Comparison of ENCODE assay signal across 15 cellular contexts in the genomic region with DNA sequence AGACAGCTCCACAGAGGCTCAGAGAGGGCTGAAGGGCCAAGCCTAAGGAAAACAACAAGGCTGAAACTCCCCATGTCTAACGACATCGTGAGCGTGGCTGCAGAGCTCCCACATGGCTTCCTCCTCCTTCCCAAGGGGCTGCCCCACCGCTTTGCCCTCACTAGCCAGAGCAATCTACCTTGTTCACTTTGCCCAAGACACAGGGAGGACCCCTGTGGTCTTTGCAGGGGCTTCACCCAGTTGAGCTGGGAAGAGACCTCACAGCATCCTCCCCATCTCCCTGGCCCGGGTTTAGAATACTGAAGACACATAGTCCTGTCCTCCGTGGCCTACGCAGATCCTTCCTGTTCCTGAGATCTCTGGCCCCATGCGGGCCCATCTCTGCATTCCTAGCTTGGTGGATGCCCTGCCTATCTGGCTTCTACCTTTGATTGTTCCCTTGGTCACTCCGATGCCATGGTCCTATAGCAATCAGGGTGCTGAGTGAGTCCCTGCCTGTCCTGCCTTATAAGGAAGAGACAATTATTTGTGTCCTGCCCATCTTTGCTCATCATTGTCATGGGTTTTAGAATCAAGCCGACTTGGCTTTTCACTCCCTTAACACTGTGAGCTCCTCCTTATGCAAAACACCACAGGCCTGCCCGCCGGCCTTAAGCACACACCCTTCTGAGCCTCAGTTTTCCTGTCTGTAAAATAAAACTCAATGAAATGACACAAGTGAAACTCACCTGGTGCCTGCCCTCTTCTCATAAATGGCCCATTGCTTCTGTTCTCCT.
A peak's percentile ranks its signal among the peaks of the same experiment; 100 is the strongest.
DNase-seq lines count a peak whose midpoint lies in the region; FAIRE-seq and TF ChIP-seq lines count a peak whose summit lies in the region.
"Had no signal": no experiment of that assay in that cellular context is flagged by ENCODE, and none has a peak within 500 bp of the region (broad histone marks: within the 10 kb centered on the region; RNA-seq: fewer than 3 reads in every experiment).

No MANE protein-coding gene starts in this region.

- H2BK12ac ChIP-seq in H1 (ENCODE audit: low read depth, low read length): peak overlapping the region; percentile 39; the same call in 1 of the 2 replicates

- H2BK15ac ChIP-seq in H1 (ENCODE audit: low read length): no peak overlapping the region

- H3K4me1 Mint-ChIP-seq in activated naive CD4-positive, alpha-beta T cell treated with anti-CD3 and anti-CD28 coated beads, Interleukin-2, amount 50 U/mL, for 24 hours: no peaks in the 10 kb centered on the region
- H3K4me1 Mint-ChIP-seq in activated naive CD4-positive, alpha-beta T cell treated with anti-CD3 and anti-CD28 coated beads, Interleukin-2, amount 10 ng/mL, durations not matched to agents 7 days and 5 days: no peaks in the 10 kb centered on the region

- no peak for DNase-seq in activated naive CD4-positive, alpha-beta T cell treated with anti-CD3 and anti-CD28 coated beads, Interleukin-2, amount 10 ng/mL, durations not matched to agents 7 days and 5 days
- DNase-seq in OCI-LY7 (ENCODE audit: low spot score) (peak; percentile 55), H1 (ENCODE audit: low read depth in 1 of 2, low spot score in 2 of 2) (no peak), posterior vena cava (ENCODE audit: low spot score) (peak; percentile 53), DMS114 treated with DMSO at 0.1 percent for 48 hours (lab: John Stamatoyannopoulos, UW; ENCODE audit: unreplicated experiment) (no peak)
- no peak for DNase-seq in effector CD8-positive, alpha-beta T cell (lab: John Stamatoyannopoulos, UW)
- no peak for DNase-seq in activated CD8-positive, alpha-beta memory T cell treated with anti-CD3 and anti-CD28 coated beads, Interleukin-2, amount 50 U/mL, for 48 hours
- DNase-seq: 8988T, DMS 273 treated with DMSO at 0.1 percent for 48 hours, NCI-H1417 treated with DMSO at 0.1 percent for 48 hours, NCI-H2029 treated with DMSO at 0.1 percent for 48 hours, NCI-H2171 treated with DMSO at 0.1 percent for 48 hours, NCI-H446 treated with DMSO at 0.1 percent for 48 hours had no signal

- peaks cover 0 to 2% (median 0%) of the 10 kb centered on the region in 4 experiments; a peak in 1 of 7 replicates for H3K27me3 ChIP-seq in H1 (replicated peaks in 1 of 4; ENCODE audit: control insufficient read depth in 3 of 4, extremely low read depth in 1 of 4, insufficient read depth in 3 of 4, low read length in 3 of 4)

- H3K27ac ChIP-seq in OCI-LY7 (ENCODE audit: low read depth, low read length, poor library complexity, severe bottlenecking): no peak overlapping the region
- no peak overlapping the region for H3K27ac ChIP-seq in H1 (ENCODE audit: low read depth, low read length)

- intact Hi-C loops in OCI-LY7 (cut with micrococcal nuclease; ENCODE audit: unreplicated experiment): loop anchor here (2.0 kb wide), 1 partner anchor 73 kb away; no protein-coding TSS in a partner anchor
- intact Hi-C loops in posterior vena cava (cut with DNase I): loop anchor here in 1 of 2 donors (5.0 kb wide), 1 partner anchor 352 kb away; no protein-coding TSS in a partner anchor

- no TSS peak for BruUV-seq in OCI-LY7 (replicated peaks; lab: Mats Ljungman, UMichigan)

- TF ChIP-seq CTCF in OCI-LY7 (conservative IDR thresholded peaks at IDR 0.05; ENCODE audit: low read length) (no peak), H1 (IDR thresholded peaks at IDR 0.05; ENCODE audit: control extremely low read depth in 1 of 3, insufficient read depth in 1 of 3, low read depth in 1 of 3, low read length in 3 of 3) (no peak)

- H3K4me1 ChIP-seq in OCI-LY7 (ENCODE audit: insufficient read depth, low read length, poor library complexity, severe bottlenecking): peaks cover 18% of the 10 kb centered on the region
- peaks cover 0 to 9% (median 0%) of the 10 kb centered on the region in 4 experiments; a peak in 3 of 7 replicates for H3K4me1 ChIP-seq in H1 (replicated peaks in 1 of 4; ENCODE audit: control insufficient read depth in 3 of 4, insufficient read depth in 4 of 4, low read length in 3 of 4)
- H3K4me1 ChIP-seq: HAP-1 had no signal

- H3K9me3 Mint-ChIP-seq in activated naive CD4-positive, alpha-beta T cell treated with anti-CD3 and anti-CD28 coated beads, Interleukin-2, amount 50 U/mL, for 24 hours: no peaks in the 10 kb centered on the region
- no peaks in the 10 kb centered on the region for H3K9me3 Mint-ChIP-seq in activated naive CD4-positive, alpha-beta T cell treated with anti-CD3 and anti-CD28 coated beads, Interleukin-2, amount 10 ng/mL, durations not matched to agents 7 days and 5 days

- H4K91ac ChIP-seq in H1 (replicated peaks; ENCODE audit: insufficient read length, low read length): no peak overlapping the region

- peak overlapping the region; percentile 54 for H3K4me2 ChIP-seq in OCI-LY7 (ENCODE audit: low read length)
- H3K4me2 ChIP-seq in H1 (ENCODE audit: insufficient read depth in 1 of 2, low read depth in 2 of 2, low read length in 2 of 2): no peak overlapping the region

- TF ChIP-seq POLR2A in H1 (IDR thresholded peaks at IDR 0.05; ENCODE audit: control extremely low read depth in 1 of 2, low read depth in 2 of 2, low read length in 2 of 2): no peak

- H3K27ac Mint-ChIP-seq in activated naive CD4-positive, alpha-beta T cell treated with anti-CD3 and anti-CD28 coated beads, Interleukin-2, amount 50 U/mL, for 24 hours: peak overlapping the region; percentile 72
- no peak overlapping the region for H3K27ac Mint-ChIP-seq in activated naive CD4-positive, alpha-beta T cell treated with anti-CD3 and anti-CD28 coated beads, Interleukin-2, amount 10 ng/mL, durations not matched to agents 7 days and 5 days

- no peak overlapping the region for H4K5ac ChIP-seq in H1 (ENCODE audit: insufficient read length, low read depth, low read length)

- no peak overlapping the region for H4K8ac ChIP-seq in H1 (ENCODE audit: extremely low read depth, insufficient read depth, low read length)

- H3K9me3 ChIP-seq in OCI-LY7 (ENCODE audit: low read length) (no peaks in the 10 kb centered on the region), H1 (ENCODE audit: insufficient read depth in 2 of 2, low read depth in 1 of 2, low read length in 1 of 2) (no peaks in the 10 kb centered on the region)
- H3K9me3 ChIP-seq: HAP-1 had no signal

- H2BK5ac ChIP-seq in H1 (ENCODE audit: low read depth, low read length): no peak overlapping the region

- no peak overlapping the region for H3K4me3 Mint-ChIP-seq in activated naive CD4-positive, alpha-beta T cell treated with anti-CD3 and anti-CD28 coated beads, Interleukin-2, amount 50 U/mL, for 24 hours
- no peak overlapping the region for H3K4me3 Mint-ChIP-seq in activated naive CD4-positive, alpha-beta T cell treated with anti-CD3 and anti-CD28 coated beads, Interleukin-2, amount 10 ng/mL, durations not matched to agents 7 days and 5 days

- no peak overlapping the region for H3K23ac ChIP-seq in H1 (ENCODE audit: insufficient read length)

- H3K18ac ChIP-seq in H1 (ENCODE audit: extremely low read depth, low read length): no peak overlapping the region

- H3K9ac ChIP-seq in H1 (replicated peaks in 1 of 4; ENCODE audit: extremely low read depth in 1 of 4, low read depth in 3 of 4, low read length in 3 of 4): no peak overlapping the region

- no peak overlapping the region for H2BK20ac ChIP-seq in H1 (ENCODE audit: low read length)

- no peaks in the 10 kb centered on the region for H3K9me2 ChIP-seq in OCI-LY7 (ENCODE audit: insufficient read depth, low read length)

- no peaks in the 10 kb centered on the region for H3K79me1 ChIP-seq in H1 (ENCODE audit: low read depth, low read length)

- H4K20me1 ChIP-seq in OCI-LY7 (ENCODE audit: insufficient read depth, low read length): no peaks in the 10 kb centered on the region
- no peaks in the 10 kb centered on the region for H4K20me1 ChIP-seq in H1 (replicated peaks in 1 of 2; ENCODE audit: control insufficient read depth in 1 of 2, insufficient read depth in 2 of 2, low read length in 2 of 2)

- peak overlapping the region; percentile 14 for H3K4me3 ChIP-seq in OCI-LY7 (ENCODE audit: low read depth, low read length, poor library complexity, severe bottlenecking)
- H3K4me3 ChIP-seq in H1 (ENCODE audit: extremely low read depth in 1 of 4, insufficient read depth in 2 of 4, low read depth in 3 of 4, low read length in 4 of 4): no peak overlapping the region
- H3K4me3 ChIP-seq: HAP-1 had no signal

- FAIRE-seq in H1 (lab: Jason Lieb, UNC): no peak

- H3K36me3 Mint-ChIP-seq in activated naive CD4-positive, alpha-beta T cell treated with anti-CD3 and anti-CD28 coated beads, Interleukin-2, amount 50 U/mL, for 24 hours: no peaks in the 10 kb centered on the region
- H3K36me3 Mint-ChIP-seq in activated naive CD4-positive, alpha-beta T cell treated with anti-CD3 and anti-CD28 coated beads, Interleukin-2, amount 10 ng/mL, durations not matched to agents 7 days and 5 days: no peaks in the 10 kb centered on the region

- no peak overlapping the region for H3K14ac ChIP-seq in H1 (ENCODE audit: insufficient read length)

- POLR2A ChIA-PET in OCI-LY7 (lab: Charles Lee): interaction anchor here (0.6 to 1.2 kb wide), 4 partner anchors 28 to 531 kb away, joined by 3 read pairs; no protein-coding TSS in a partner anchor
- POLR2A ChIA-PET in H1 (lab: Charles Lee; ENCODE audit: partially characterized antibody): interaction anchor here (2.4 kb wide), 1 partner anchor 10 kb away, joined by 6 read pairs; no protein-coding TSS in a partner anchor

- no peak overlapping the region for H3K56ac ChIP-seq in H1 (replicated peaks; ENCODE audit: insufficient read length, low read depth, low read length)

- H3K27me3 Mint-ChIP-seq in activated naive CD4-positive, alpha-beta T cell treated with anti-CD3 and anti-CD28 coated beads, Interleukin-2, amount 50 U/mL, for 24 hours: no peaks in the 10 kb centered on the region
- H3K27me3 Mint-ChIP-seq in activated naive CD4-positive, alpha-beta T cell treated with anti-CD3 and anti-CD28 coated beads, Interleukin-2, amount 10 ng/mL, durations not matched to agents 7 days and 5 days: peaks cover 7% of the 10 kb centered on the region

- TF ChIP-seq EP300 in H1 (IDR thresholded peaks at IDR 0.05; ENCODE audit: borderline replicate concordance in 1 of 2, low read depth in 2 of 2, low read length in 2 of 2): no peak

- H2AFZ ChIP-seq in OCI-LY7 (ENCODE audit: low read length): peak overlapping the region; percentile 80; the same call in 1 of the 2 replicates
- H2AFZ ChIP-seq in H1 (ENCODE audit: low read length): no peak overlapping the region

- H2BK120ac ChIP-seq in H1 (replicated peaks; ENCODE audit: low read depth, low read length): no peak overlapping the region

- H2AK5ac ChIP-seq in H1 (ENCODE audit: low read depth, low read length): no peak overlapping the region

- 92% methylated on average over 12 of the region's 12 CpGs; no CpG with 5 or more reads in 1 of the 2 experiments for WGBS in H1 (ENCODE audit: extremely low coverage in 1 of 2, insufficient coverage in 1 of 2, insufficient read length in 1 of 2, insufficient replicate concordance in 2 of 2, low coverage in 1 of 2, low lambda C conversion rate in 2 of 2, missing lambda C conversion rate in 1 of 2), 2 experiments

- H3K23me2 ChIP-seq in H1 (ENCODE audit: low read depth, low read length): no peaks in the 10 kb centered on the region

- CTCF ChIA-PET in activated naive CD4-positive, alpha-beta T cell treated with anti-CD3 and anti-CD28 coated beads, Interleukin-2, amount 10 ng/mL, durations not matched to agents 7 days and 5 days (lab: Charles Lee): interaction anchor here (1.4 to 2.0 kb wide), 2 partner anchors 344 to 371 kb away, joined by 4 to 7 read pairs; no protein-coding TSS in a partner anchor
- CTCF ChIA-PET in OCI-LY7 (lab: Charles Lee; ENCODE audit: unreplicated experiment) (interaction anchor here (0.6 kb wide), 1 partner anchor 157 kb away, joined by 3 read pairs; no protein-coding TSS in a partner anchor), H1 (lab: Charles Lee; ENCODE audit: partially characterized antibody) (interaction anchor here (0.8 to 2.9 kb wide), 14 partner anchors 13 to 387 kb away, joined by 3 to 16 read pairs (median 4); no protein-coding TSS in a partner anchor)

- no peak overlapping the region for H3K4ac ChIP-seq in H1 (replicated peaks; ENCODE audit: insufficient read length, low read depth, low read length)

- no peak for TF ChIP-seq RAD21 in H1 (IDR thresholded peaks at IDR 0.05 in 1 of 2, conservative IDR thresholded peaks at IDR 0.05 in 1 of 2; ENCODE audit: low read depth in 2 of 2, low read length in 2 of 2)

- H3K79me2 ChIP-seq in OCI-LY7 (ENCODE audit: insufficient read depth, low read depth, low read length): no peaks in the 10 kb centered on the region
- no peaks in the 10 kb centered on the region for H3K79me2 ChIP-seq in H1 (ENCODE audit: control insufficient read depth in 1 of 2, insufficient read depth in 2 of 2, low read length in 2 of 2)

- H3K36me3 ChIP-seq in OCI-LY7 (ENCODE audit: insufficient read depth, low read length) (no peaks in the 10 kb centered on the region), H1 (ENCODE audit: control insufficient read depth in 2 of 4, insufficient read depth in 4 of 4, low read length in 3 of 4) (no peaks in the 10 kb centered on the region)
- H3K36me3 ChIP-seq: HAP-1 had no signal

Comparison
In these comparisons a context has a peak if more than half of its experiments do, and no peak if none do; other contexts are left out.
1. DNase-seq: peak in OCI-LY7 (single experiment) and posterior vena cava (single experiment); none in activated naive CD4-positive, alpha-beta T cell treated with anti-CD3 and anti-CD28 coated beads, Interleukin-2, amount 10 ng/mL, durations not matched to agents 7 days and 5 days (single experiment), H1 (0 of 2), DMS114 treated with DMSO at 0.1 percent for 48 hours (single experiment), effector CD8-positive, alpha-beta T cell (single experiment) and activated CD8-positive, alpha-beta memory T cell treated with anti-CD3 and anti-CD28 coated beads, Interleukin-2, amount 50 U/mL, for 48 hours (single experiment).